9 cellular contexts compared by ENCODE assay signal in genomic region chr13:33351324-33351723, GRCh38.
DNase-seq lines count a peak whose midpoint lies in the region; ATAC-seq, FAIRE-seq and TF ChIP-seq lines count a peak whose summit lies in the region.
"Had no signal": no experiment of that assay in that cellular context is flagged by ENCODE, and none has a peak within 500 bp of the region (broad histone marks: within the 10 kb centered on the region; RNA-seq: fewer than 3 reads in every experiment).

No MANE protein-coding gene starts in this region.

- DNase-seq in Right ventricle myocardium superior (no peak), cardiac septum (ENCODE audit: low spot score) (no peak), brain microvascular endothelial cell (peak; percentile 62), kidney tubule cell (ENCODE audit: low spot score) (peak; percentile 72), urothelium cell line (ENCODE audit: low spot score) (peak; percentile 13)
- DNase-seq in stimulated activated CD4-positive, alpha-beta T cell treated with anti-CD3 and anti-CD28 coated beads, Interleukin-4, amount 100 ng/mL, for 24 hours = no peak
- DNase-seq: NCI-H1417 treated with DMSO at 0.1 percent for 48 hours had no signal

- H3K4me3 ChIP-seq in brain microvascular endothelial cell (ENCODE audit: low read depth, low read length) = peak overlapping the region; percentile 78

- intact Hi-C loops in Right ventricle myocardium superior (cut with DNase I) = loop anchor here (10.0 kb wide), 2 partner anchors 183 to 373 kb away; no protein-coding TSS in a partner anchor
- intact Hi-C loops in cardiac septum (cut with DNase I) = loop anchor here (5.0 kb wide), 1 partner anchor 191 kb away; no protein-coding TSS in a partner anchor

- no peak overlapping the region for H3K27ac ChIP-seq in brain microvascular endothelial cell

- FAIRE-seq in urothelium cell line (lab: Jason Lieb, UNC) = no peak

- no peaks in the 10 kb centered on the region for H3K27me3 ChIP-seq in brain microvascular endothelial cell (replicated peaks)

- H3K36me3 ChIP-seq in brain microvascular endothelial cell (replicated peaks) = no peaks in the 10 kb centered on the region

- ATAC-seq in Right ventricle myocardium superior (ENCODE audit: poor library complexity) (peak; percentile 38), HG03342 (IDR thresholded peaks at IDR 0.05; ENCODE audit: unreplicated experiment) (no peak), HG03139 (IDR thresholded peaks at IDR 0.05; ENCODE audit: unreplicated experiment) (no peak)

- in situ Hi-C loops in brain microvascular endothelial cell (cut with HindIII; ENCODE audit: low pct_ligation_motif_present, low sequenced_read_pairs) = no loop called here

- TF ChIP-seq CTCF in brain microvascular endothelial cell (IDR thresholded peaks at IDR 0.05; ENCODE audit: low read depth, low read length, missing control alignments) = peak; percentile 40

Comparison
In these comparisons a context has a peak if more than half of its experiments do, and no peak if none do; other contexts are left out.
1. DNase-seq: peak in brain microvascular endothelial cell (single experiment), kidney tubule cell (single experiment) and urothelium cell line (single experiment); none in Right ventricle myocardium superior (single experiment), cardiac septum (single experiment) and stimulated activated CD4-positive, alpha-beta T cell treated with anti-CD3 and anti-CD28 coated beads, Interleukin-4, amount 100 ng/mL, for 24 hours (single experiment).